ENCODE assay signal across 26 cellular contexts in genomic region chr4:83046693-83047473, GRCh38. TPM values are rescaled to one million over a fixed set of nuclear protein-coding genes. Genes with fewer than 3 reads are reported as not detected.
A peak's percentile ranks its signal among the peaks of the same experiment; 100 is the strongest.
DNase-seq lines count a peak whose midpoint lies in the region; ATAC-seq, FAIRE-seq and TF ChIP-seq lines count a peak whose summit lies in the region.
"Had no signal": no experiment of that assay in that cellular context is flagged by ENCODE, and none has a peak within 500 bp of the region (broad histone marks: within the 10 kb centered on the region; RNA-seq: fewer than 3 reads in every experiment).

No MANE protein-coding gene starts in this region.

- no peaks in the 10 kb centered on the region for H3K4me1 ChIP-seq in astrocyte (ENCODE audit: insufficient read depth, low read length)
- H3K4me1 ChIP-seq: SJCRH30 had no signal

- H3K4me1 Mint-ChIP-seq in astrocyte (ENCODE audit: low read depth, unreplicated experiment) (no peaks in the 10 kb centered on the region), HFFc6 (ENCODE audit: low read depth) (peaks cover 17% of the 10 kb centered on the region)

- no peaks in the 10 kb centered on the region for H3K9me3 ChIP-seq in astrocyte (ENCODE audit: insufficient read depth, low read depth, low read length)
- H3K9me3 ChIP-seq: SJCRH30 had no signal

- DNase-seq in GM18507 (ENCODE audit: extremely low spot score, insufficient read length, low read depth) (no peak), astrocyte (ENCODE audit: low read depth) (no peak), epithelial cell of prostate (ENCODE audit: low read depth, low spot score) (no peak), renal cortical epithelial cell (ENCODE audit: low read depth) (peak; percentile 86), HFFc6 (no peak), NCI-H2107 treated with DMSO at 0.1 percent for 48 hours (lab: John Stamatoyannopoulos, UW; ENCODE audit: unreplicated experiment) (no peak)
- DNase-seq: Calu3; CD8-positive, alpha-beta memory T cell; H7; IMR-90; NCI-H1092; NCI-H1417 treated with DMSO at 0.1 percent for 48 hours; NCI-H1694 treated with DMSO at 0.1 percent for 48 hours; NCI-H2081 treated with DMSO at 0.1 percent for 48 hours; NCI-H446; NCI-H524 treated with DMSO at 0.1 percent for 48 hours; NCI-H774; PC-3; SJCRH30 had no signal

- H3K9ac ChIP-seq in astrocyte (ENCODE audit: low read length), result no peak overlapping the region
- H3K9ac ChIP-seq: KMS-11 had no signal

- no peak for ATAC-seq in HG03565 (IDR thresholded peaks at IDR 0.05; ENCODE audit: unreplicated experiment)
- no peak for ATAC-seq in HG02798 (IDR thresholded peaks at IDR 0.05; ENCODE audit: poor library complexity, unreplicated experiment)
- ATAC-seq: PC-3, Right ventricle myocardium inferior, SK-N-SH treated with all-trans-retinoic acid at 6 μM for 48 hours had no signal

- H3K27me3 Mint-ChIP-seq in astrocyte (ENCODE audit: low read depth, unreplicated experiment) (no peaks in the 10 kb centered on the region), HFFc6 (ENCODE audit: insufficient read depth) (peaks cover 1% of the 10 kb centered on the region; the same call in 1 of the 2 replicates)
- H3K27me3 Mint-ChIP-seq: B cell; CD8-positive, alpha-beta memory T cell had no signal

- no peaks in the 10 kb centered on the region for H3K27me3 ChIP-seq in astrocyte (ENCODE audit: insufficient read depth, low read length)
- H3K27me3 ChIP-seq: SJCRH30 had no signal

- no peak overlapping the region for H2AFZ ChIP-seq in astrocyte (ENCODE audit: low read depth, low read length)

- H3K79me2 ChIP-seq in astrocyte (ENCODE audit: insufficient read depth, low read length), result peaks cover 47% of the 10 kb centered on the region

- no peak for TF ChIP-seq CTCF in astrocyte (IDR thresholded peaks at IDR 0.05; ENCODE audit: insufficient read depth, low read depth, low read length)
- no peak for TF ChIP-seq CTCF in HFFc6 (IDR thresholded peaks at IDR 0.05)

- H3K36me3 Mint-ChIP-seq in astrocyte (ENCODE audit: low read depth, unreplicated experiment), result peaks cover 7% of the 10 kb centered on the region
- H3K36me3 Mint-ChIP-seq in HFFc6 (ENCODE audit: low read depth), result peaks cover 13% of the 10 kb centered on the region; the same call in 1 of the 2 replicates

- H3K9me3 Mint-ChIP-seq in astrocyte (ENCODE audit: unreplicated experiment), result no peaks in the 10 kb centered on the region
- no peaks in the 10 kb centered on the region for H3K9me3 Mint-ChIP-seq in HFFc6
- H3K9me3 Mint-ChIP-seq: CD8-positive, alpha-beta memory T cell had no signal

- H3K27ac ChIP-seq in astrocyte (ENCODE audit: low read depth, low read length), result no peak overlapping the region
- peak overlapping the region; percentile 6 for H3K27ac ChIP-seq in epithelial cell of prostate
- H3K27ac ChIP-seq: C4-2B, KMS-11, SJCRH30 had no signal

- no peak overlapping the region for H3K27ac Mint-ChIP-seq in astrocyte (ENCODE audit: unreplicated experiment)
- H3K27ac Mint-ChIP-seq in HFFc6, result no peak overlapping the region
- H3K27ac Mint-ChIP-seq: B cell; CD8-positive, alpha-beta memory T cell had no signal

- peaks cover 7% of the 10 kb centered on the region for H4K20me1 ChIP-seq in astrocyte (ENCODE audit: insufficient read depth, low read length)

- peaks cover 4% of the 10 kb centered on the region for H3K36me3 ChIP-seq in astrocyte (ENCODE audit: insufficient read depth, low read length)

- no peak overlapping the region for H3K4me3 ChIP-seq in astrocyte (ENCODE audit: insufficient read depth, low read depth, low read length)
- H3K4me3 ChIP-seq: SJCRH30 had no signal

- FAIRE-seq in GM18507 (lab: Jason Lieb, UNC), result peak; percentile 56
- peak; percentile 39 for FAIRE-seq in astrocyte (lab: Jason Lieb, UNC)

- H3K4me3 Mint-ChIP-seq in astrocyte (ENCODE audit: unreplicated experiment) (no peak overlapping the region), HFFc6 (no peak overlapping the region)
- H3K4me3 Mint-ChIP-seq: B cell; CD8-positive, alpha-beta memory T cell had no signal

- H3K4me2 ChIP-seq in astrocyte (ENCODE audit: low read length), result no peak overlapping the region
- H3K4me2 ChIP-seq: KMS-11 had no signal

RNA-seq across cellular contexts. Expression of gene COPS4, which starts 11.9 kb away (rescaled TPM):
- total RNA-seq in astrocyte (35.2 and 39.3 TPM in 2 replicates), renal cortical epithelial cell (80.6 and 89.5 TPM in 2 replicates)
- 10 to 100 TPM; 56.4 to 73.6 (median 69.2) TPM for total RNA-seq in HFFc6 (2021; fragmentation: NEBNext Ultra II Directional; extraction: Animal tissue kit (Norgen Biotek cat#: 25700))

RNA-seq across cellular contexts. Expression of gene LIN54, which starts 36.3 kb away (rescaled TPM):
- total RNA-seq in astrocyte (9.6 and 11.1 TPM in 2 replicates), renal cortical epithelial cell (10.3 and 11.5 TPM in 2 replicates)
- 10 to 100 TPM; 13.8 to 20.5 (median 18.6) TPM for total RNA-seq in HFFc6 (2021; fragmentation: NEBNext Ultra II Directional; extraction: Animal tissue kit (Norgen Biotek cat#: 25700))
